In genomic region chr3:46013316-46014094, GRCh38 we compare ENCODE assay signal across 18 cellular contexts. TPM values are rescaled to one million over a fixed set of nuclear protein-coding genes. Genes with fewer than 3 reads are reported as not detected.
"Had no signal": no experiment of that assay in that cellular context is flagged by ENCODE, and none has a peak within 500 bp of the region (broad histone marks: within the 10 kb centered on the region; RNA-seq: fewer than 3 reads in every experiment).

No MANE protein-coding gene starts in this region.

- DNase-seq: activated CD4-positive, alpha-beta T cell treated with anti-CD3 and anti-CD28 coated beads, Interleukin-2, amount 50 U/mL, for 4 hours; activated CD8-positive, alpha-beta memory T cell treated with anti-CD3 and anti-CD28 coated beads, Interleukin-2, amount 10 ng/mL, durations not matched to agents 7 days and 5 days; activated naive CD4-positive, alpha-beta T cell treated with anti-CD3 and anti-CD28 coated beads, Interleukin-2, amount 50 U/mL, for 16 hours; amniotic stem cell; dermis blood vessel endothelial cell; foreskin keratinocyte; occipital lobe; retina; spleen; stimulated activated CD4-positive, alpha-beta T cell treated with anti-CD3 and anti-CD28 coated beads, Interleukin-4, amount 100 ng/mL, for 4 hours; stimulated activated naive B cell treated with anti-CD40 and anti-IgM and Interleukin-4, amounts not matched to agents 10 μg/mL and 1 μg/mL and 100 μg/mL, for 72 hours; T-helper 2 cell had no signal

- H2AFZ ChIP-seq: hepatocyte had no signal

- H3K79me2 ChIP-seq: hepatocyte had no signal

- H3K36me3 ChIP-seq: spleen, tibial nerve, vagina had no signal

- H3K9me3 Mint-ChIP-seq: stimulated activated naive B cell treated with anti-CD40 and anti-IgM and Interleukin-4, amounts not matched to agents 10 μg/mL and 1 μg/mL and 100 μg/mL, for 72 hours had no signal

- H3K36me3 Mint-ChIP-seq: stimulated activated naive B cell treated with anti-CD40 and anti-IgM and Interleukin-4, amounts not matched to agents 10 μg/mL and 1 μg/mL and 100 μg/mL, for 72 hours had no signal

- H3K4me1 ChIP-seq: foreskin keratinocyte, spleen, tibial nerve, vagina had no signal

- H3K4me3 ChIP-seq: hepatocyte, lung, spleen, tibial nerve, vagina had no signal

- H3K9me3 ChIP-seq: spleen, tibial nerve, vagina had no signal

- H3K4me3 Mint-ChIP-seq: activated CD8-positive, alpha-beta memory T cell treated with anti-CD3 and anti-CD28 coated beads, Interleukin-2, amount 10 ng/mL, durations not matched to agents 7 days and 5 days; stimulated activated naive B cell treated with anti-CD40 and anti-IgM and Interleukin-4, amounts not matched to agents 10 μg/mL and 1 μg/mL and 100 μg/mL, for 72 hours had no signal

- ATAC-seq: activated CD8-positive, alpha-beta memory T cell treated with anti-CD3 and anti-CD28 coated beads, Interleukin-2, amount 10 ng/mL, durations not matched to agents 7 days and 5 days; foreskin keratinocyte; stimulated activated naive B cell treated with anti-CD40 and anti-IgM and Interleukin-4, amounts not matched to agents 10 μg/mL and 1 μg/mL and 100 μg/mL, for 72 hours had no signal

- H3K27ac Mint-ChIP-seq: activated CD8-positive, alpha-beta memory T cell treated with anti-CD3 and anti-CD28 coated beads, Interleukin-2, amount 10 ng/mL, durations not matched to agents 7 days and 5 days; stimulated activated naive B cell treated with anti-CD40 and anti-IgM and Interleukin-4, amounts not matched to agents 10 μg/mL and 1 μg/mL and 100 μg/mL, for 72 hours had no signal

- H3K4me2 ChIP-seq: hepatocyte had no signal

- H3K27ac ChIP-seq: foreskin keratinocyte, hepatocyte, spleen, tibial nerve, vagina had no signal

- H3K27me3 ChIP-seq: hepatocyte, spleen, tibial nerve, vagina had no signal

RNA-seq across cellular contexts. Expression of gene XCR1, which starts 13.8 kb away (rescaled TPM):
- total RNA-seq: activated CD8-positive, alpha-beta memory T cell treated with anti-CD3 and anti-CD28 coated beads, Interleukin-2, amount 10 ng/mL, durations not matched to agents 7 days and 5 days; cerebellum; dermis blood vessel endothelial cell; foreskin keratinocyte; occipital lobe; tibial nerve; vagina had no signal
- polyA plus RNA-seq: foreskin keratinocyte, neural cell had no signal
